Comparison of ENCODE assay signal across 1 cellular context in the genomic region with DNA sequence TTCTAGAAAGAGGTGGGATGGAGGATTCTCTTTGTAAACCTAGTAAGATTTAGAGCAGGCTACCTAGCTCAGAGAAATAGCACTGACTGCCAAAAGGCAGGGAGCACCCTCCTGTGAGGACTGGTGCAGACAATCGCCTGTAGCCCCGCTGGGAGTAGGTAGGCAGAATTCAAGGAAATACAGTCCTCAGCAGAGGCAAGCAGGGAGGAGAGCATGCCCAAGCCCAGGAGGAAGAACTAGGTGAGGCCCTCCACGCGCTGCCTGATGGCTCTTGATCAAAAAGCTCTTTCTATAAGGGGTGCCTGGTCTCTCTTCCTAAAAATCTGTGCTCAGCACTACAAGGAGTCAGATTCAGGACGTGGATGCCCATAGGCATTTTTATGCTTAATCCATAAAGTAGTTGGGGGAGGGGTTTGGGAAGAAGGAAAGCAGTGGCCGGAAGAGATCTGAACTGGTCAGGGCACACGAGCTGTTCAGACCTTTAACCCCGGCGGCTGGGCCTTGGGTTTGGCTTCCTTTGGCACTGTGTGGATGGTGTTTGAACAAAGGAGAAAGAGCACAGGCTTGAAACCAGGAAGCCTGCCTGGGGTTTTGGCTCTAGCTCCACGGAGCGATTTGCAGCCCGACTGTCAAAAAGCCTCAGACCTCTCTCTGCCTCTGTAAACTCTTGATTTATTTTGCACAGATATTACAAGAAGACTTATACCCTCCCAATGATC.
TF ChIP-seq lines count a peak whose summit lies in the region.

No MANE protein-coding gene starts in this region.

TF ChIP-seq in liver, 16 proteins besides CTCF, POLR2A, EP300 and RAD21 (continued from another document):
- TF ChIP-seq, protein P1, sequence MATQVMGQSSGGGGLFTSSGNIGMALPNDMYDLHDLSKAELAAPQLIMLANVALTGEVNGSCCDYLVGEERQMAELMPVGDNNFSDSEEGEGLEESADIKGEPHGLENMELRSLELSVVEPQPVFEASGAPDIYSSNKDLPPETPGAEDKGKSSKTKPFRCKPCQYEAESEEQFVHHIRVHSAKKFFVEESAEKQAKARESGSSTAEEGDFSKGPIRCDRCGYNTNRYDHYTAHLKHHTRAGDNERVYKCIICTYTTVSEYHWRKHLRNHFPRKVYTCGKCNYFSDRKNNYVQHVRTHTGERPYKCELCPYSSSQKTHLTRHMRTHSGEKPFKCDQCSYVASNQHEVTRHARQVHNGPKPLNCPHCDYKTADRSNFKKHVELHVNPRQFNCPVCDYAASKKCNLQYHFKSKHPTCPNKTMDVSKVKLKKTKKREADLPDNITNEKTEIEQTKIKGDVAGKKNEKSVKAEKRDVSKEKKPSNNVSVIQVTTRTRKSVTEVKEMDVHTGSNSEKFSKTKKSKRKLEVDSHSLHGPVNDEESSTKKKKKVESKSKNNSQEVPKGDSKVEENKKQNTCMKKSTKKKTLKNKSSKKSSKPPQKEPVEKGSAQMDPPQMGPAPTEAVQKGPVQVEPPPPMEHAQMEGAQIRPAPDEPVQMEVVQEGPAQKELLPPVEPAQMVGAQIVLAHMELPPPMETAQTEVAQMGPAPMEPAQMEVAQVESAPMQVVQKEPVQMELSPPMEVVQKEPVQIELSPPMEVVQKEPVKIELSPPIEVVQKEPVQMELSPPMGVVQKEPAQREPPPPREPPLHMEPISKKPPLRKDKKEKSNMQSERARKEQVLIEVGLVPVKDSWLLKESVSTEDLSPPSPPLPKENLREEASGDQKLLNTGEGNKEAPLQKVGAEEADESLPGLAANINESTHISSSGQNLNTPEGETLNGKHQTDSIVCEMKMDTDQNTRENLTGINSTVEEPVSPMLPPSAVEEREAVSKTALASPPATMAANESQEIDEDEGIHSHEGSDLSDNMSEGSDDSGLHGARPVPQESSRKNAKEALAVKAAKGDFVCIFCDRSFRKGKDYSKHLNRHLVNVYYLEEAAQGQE (IDR thresholded peaks at IDR 0.05): peak; percentile 48
- TF ChIP-seq, protein P2, sequence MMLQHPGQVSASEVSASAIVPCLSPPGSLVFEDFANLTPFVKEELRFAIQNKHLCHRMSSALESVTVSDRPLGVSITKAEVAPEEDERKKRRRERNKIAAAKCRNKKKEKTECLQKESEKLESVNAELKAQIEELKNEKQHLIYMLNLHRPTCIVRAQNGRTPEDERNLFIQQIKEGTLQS (IDR thresholded peaks at IDR 0.05): no peak
- TF ChIP-seq GABPA (IDR thresholded peaks at IDR 0.05 in 1 of 2, conservative IDR thresholded peaks at IDR 0.05 in 1 of 2) (no peak), FOXA2 (IDR thresholded peaks at IDR 0.05) (no peak), JUND (IDR thresholded peaks at IDR 0.05) (peak in 1 of 2 donors; percentile 51), EGR1 (IDR thresholded peaks at IDR 0.05; ENCODE audit: low read depth in 2 of 2) (peak; percentile 63 to 85), YY1 (IDR thresholded peaks at IDR 0.05) (peak; percentile 56), TAF1 (conservative IDR thresholded peaks at IDR 0.05) (no peak), HNF4G (IDR thresholded peaks at IDR 0.05) (peak; percentile 48)
- TF ChIP-seq, protein P3, sequence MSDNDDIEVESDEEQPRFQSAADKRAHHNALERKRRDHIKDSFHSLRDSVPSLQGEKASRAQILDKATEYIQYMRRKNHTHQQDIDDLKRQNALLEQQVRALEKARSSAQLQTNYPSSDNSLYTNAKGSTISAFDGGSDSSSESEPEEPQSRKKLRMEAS (IDR thresholded peaks at IDR 0.05): peak; percentile 90
- TF ChIP-seq, protein P4, sequence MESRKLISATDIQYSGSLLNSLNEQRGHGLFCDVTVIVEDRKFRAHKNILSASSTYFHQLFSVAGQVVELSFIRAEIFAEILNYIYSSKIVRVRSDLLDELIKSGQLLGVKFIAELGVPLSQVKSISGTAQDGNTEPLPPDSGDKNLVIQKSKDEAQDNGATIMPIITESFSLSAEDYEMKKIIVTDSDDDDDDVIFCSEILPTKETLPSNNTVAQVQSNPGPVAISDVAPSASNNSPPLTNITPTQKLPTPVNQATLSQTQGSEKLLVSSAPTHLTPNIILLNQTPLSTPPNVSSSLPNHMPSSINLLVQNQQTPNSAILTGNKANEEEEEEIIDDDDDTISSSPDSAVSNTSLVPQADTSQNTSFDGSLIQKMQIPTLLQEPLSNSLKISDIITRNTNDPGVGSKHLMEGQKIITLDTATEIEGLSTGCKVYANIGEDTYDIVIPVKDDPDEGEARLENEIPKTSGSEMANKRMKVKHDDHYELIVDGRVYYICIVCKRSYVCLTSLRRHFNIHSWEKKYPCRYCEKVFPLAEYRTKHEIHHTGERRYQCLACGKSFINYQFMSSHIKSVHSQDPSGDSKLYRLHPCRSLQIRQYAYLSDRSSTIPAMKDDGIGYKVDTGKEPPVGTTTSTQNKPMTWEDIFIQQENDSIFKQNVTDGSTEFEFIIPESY (IDR thresholded peaks at IDR 0.05): peak; percentile 75
